23 cellular contexts compared by ENCODE assay signal in the genomic region with DNA sequence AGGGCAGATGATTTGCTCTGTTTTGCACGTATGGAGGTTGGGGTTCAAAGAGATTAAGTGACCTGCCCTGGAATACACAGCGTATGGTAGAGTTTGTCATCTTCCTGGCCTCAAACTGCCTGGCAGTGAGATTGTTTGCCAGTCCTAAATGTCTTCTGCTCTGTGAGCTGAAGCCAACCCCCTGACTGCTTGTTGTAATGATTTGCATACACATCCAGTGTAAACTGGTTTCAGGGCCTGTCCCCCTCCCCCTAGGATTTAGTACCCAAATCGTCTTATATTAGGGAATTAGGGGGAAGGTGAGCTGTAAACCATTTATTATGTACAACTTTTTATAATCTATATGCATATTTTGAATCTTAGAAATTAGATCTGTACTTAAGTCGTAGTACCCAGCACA.
"Had no signal": no experiment of that assay in that cellular context is flagged by ENCODE, and none has a peak within 500 bp of the region (broad histone marks: within the 10 kb centered on the region; RNA-seq: fewer than 3 reads in every experiment).

No MANE protein-coding gene starts in this region.

- H3K27ac ChIP-seq: dorsolateral prefrontal cortex, neutrophil, pancreas, stomach, thyroid gland, vagina had no signal

- ATAC-seq: left lobe of liver; natural killer cell treated with Interleukin-12 subunit alpha and Interleukin-12 subunit beta and Interleukin-15 and Interleukin-18, amount 100 ng/mL, for 72 hours; pancreas; sciatic nerve had no signal

- H3K4me3 Mint-ChIP-seq: memory B cell; natural killer cell treated with Interleukin-12 subunit alpha and Interleukin-12 subunit beta and Interleukin-15 and Interleukin-18, amount 100 ng/mL, for 72 hours; neural crest cell had no signal

- DNase-seq: dorsolateral prefrontal cortex; effector CD4-positive, alpha-beta T cell; kidney; pancreas; retina; stimulated activated CD4-positive, alpha-beta T cell treated with anti-CD3 and anti-CD28 coated beads, Interleukin-12 subunit alpha, Interleukin-12 subunit beta, amount 100 ng/mL, for 4 hours; stimulated activated CD4-positive, alpha-beta T cell treated with anti-CD3 and anti-CD28 coated beads, Interleukin-1b, Interleukin-23, amount 100 ng/mL, for 48 hours; stimulated activated CD4-positive, alpha-beta T cell treated with anti-CD3 and anti-CD28 coated beads, Interleukin-4, amount 100 ng/mL, for 1 hour; stimulated activated CD8-positive, alpha-beta memory T cell treated with anti-CD3 and anti-CD28 coated beads, Interleukin-4, amount 100 ng/mL, for 48 hours; stimulated activated naive CD4-positive, alpha-beta T cell treated with Interleukin-2 at 50 U/mL for 16 hours; stomach; thyroid gland; trophoblast cell had no signal

- H3K9me3 ChIP-seq: neutrophil, pancreas, stomach, thyroid gland, vagina had no signal

- H3K27ac Mint-ChIP-seq: memory B cell; natural killer cell treated with Interleukin-12 subunit alpha and Interleukin-12 subunit beta and Interleukin-15 and Interleukin-18, amount 100 ng/mL, for 72 hours had no signal

- H3K9me3 Mint-ChIP-seq: memory B cell; natural killer cell treated with Interleukin-12 subunit alpha and Interleukin-12 subunit beta and Interleukin-15 and Interleukin-18, amount 100 ng/mL, for 72 hours; neural crest cell had no signal

- H3K4me3 ChIP-seq: dorsolateral prefrontal cortex, lung, pancreas, smooth muscle cell, stomach, thyroid gland, vagina had no signal

- FAIRE-seq: frontal cortex, kidney, pancreas had no signal

- H3K27me3 ChIP-seq: dorsolateral prefrontal cortex, neutrophil, pancreas, stomach, thyroid gland, vagina had no signal
